In genomic region chr14:101365329-101366158, GRCh38 we compare ENCODE assay signal across 17 cellular contexts.
A peak's percentile ranks its signal among the peaks of the same experiment; 100 is the strongest.
DNase-seq lines count a peak whose midpoint lies in the region.
"Had no signal": no experiment of that assay in that cellular context is flagged by ENCODE, and none has a peak within 500 bp of the region (broad histone marks: within the 10 kb centered on the region; RNA-seq: fewer than 3 reads in every experiment).

No MANE protein-coding gene starts in this region.

- H3K27ac Mint-ChIP-seq in activated CD4-positive, alpha-beta T cell treated with anti-CD3 and anti-CD28 coated beads, Interleukin-2, amount 10 ng/mL, durations not matched to agents 24 days and 14 days, result no peak overlapping the region
- H3K27ac Mint-ChIP-seq: activated CD4-positive, alpha-beta T cell treated with anti-CD3 and anti-CD28 coated beads for 36 hours; activated T-helper 1 cell treated with anti-CD3 and anti-CD28 coated beads, Interleukin-12 subunit alpha, Interleukin-12 subunit beta, Interleukin-2, Interleukin-4 antibody, amounts not matched to agents 30 ng/mL and 10 ng/mL and 1 ng/mL, durations not matched to agents 14 hours and 24 hours and 36 hours; T-cell had no signal

- peak overlapping the region; percentile 10 for H3K9ac ChIP-seq in rectal smooth muscle tissue (ENCODE audit: low read length)

- peak; percentile 29 for DNase-seq in activated CD4-positive, alpha-beta T cell treated with anti-CD3 and anti-CD28 coated beads, Interleukin-2, amount 10 ng/mL, durations not matched to agents 24 days and 14 days
- DNase-seq in activated CD4-positive, alpha-beta T cell treated with anti-CD3 and anti-CD28 coated beads, Interleukin-2, amount 50 U/mL, for 48 hours, result no peak
- DNase-seq in germinal center (ENCODE audit: low spot score) (peak; percentile 42), DMS153 (lab: John Stamatoyannopoulos, UW) (no peak), NCI-H526 treated with DMSO at 0.1 percent for 48 hours (lab: John Stamatoyannopoulos, UW) (no peak)
- no peak for DNase-seq in activated naive CD4-positive, alpha-beta T cell treated with anti-CD3 and anti-CD28 coated beads, Interleukin-2, amount 50 U/mL, for 16 hours
- no peak for DNase-seq in activated effector memory CD4-positive, alpha-beta T cell treated with anti-CD3 and anti-CD28 coated beads, Interleukin-2, amount 50 U/mL, for 16 hours
- DNase-seq: activated CD4-positive, alpha-beta T cell treated with anti-CD3 and anti-CD28 coated beads for 36 hours; brain microvascular endothelial cell; DND-41; HCEC 1CT; hypothalamus; OCI-M1 had no signal

- peak overlapping the region; percentile 97 for H3K27ac ChIP-seq in rectal smooth muscle tissue (ENCODE audit: low read depth, low read length)
- H3K27ac ChIP-seq: A549, brain microvascular endothelial cell had no signal

- no peak overlapping the region for H3K4me3 Mint-ChIP-seq in activated CD4-positive, alpha-beta T cell treated with anti-CD3 and anti-CD28 coated beads, Interleukin-2, amount 10 ng/mL, durations not matched to agents 24 days and 14 days
- H3K4me3 Mint-ChIP-seq: activated CD4-positive, alpha-beta T cell treated with anti-CD3 and anti-CD28 coated beads for 36 hours; activated T-helper 1 cell treated with anti-CD3 and anti-CD28 coated beads, Interleukin-12 subunit alpha, Interleukin-12 subunit beta, Interleukin-2, Interleukin-4 antibody, amounts not matched to agents 30 ng/mL and 10 ng/mL and 1 ng/mL, durations not matched to agents 14 hours and 24 hours and 36 hours; T-cell had no signal

- H3K27me3 ChIP-seq in rectal smooth muscle tissue (ENCODE audit: control insufficient read depth, insufficient read depth, low read length), result no peaks in the 10 kb centered on the region
- H3K27me3 ChIP-seq: brain microvascular endothelial cell had no signal

- intact Hi-C loops in activated CD4-positive, alpha-beta T cell treated with anti-CD3 and anti-CD28 coated beads, Interleukin-2, amount 10 ng/mL, durations not matched to agents 24 days and 14 days (cut with micrococcal nuclease), result no loop called here

- H3K9me3 Mint-ChIP-seq in activated CD4-positive, alpha-beta T cell treated with anti-CD3 and anti-CD28 coated beads, Interleukin-2, amount 10 ng/mL, durations not matched to agents 24 days and 14 days, result no peaks in the 10 kb centered on the region
- H3K9me3 Mint-ChIP-seq: activated T-helper 1 cell treated with anti-CD3 and anti-CD28 coated beads, Interleukin-12 subunit alpha, Interleukin-12 subunit beta, Interleukin-2, Interleukin-4 antibody, amounts not matched to agents 30 ng/mL and 10 ng/mL and 1 ng/mL, durations not matched to agents 14 hours and 24 hours and 36 hours; T-cell had no signal

- H3K4me1 ChIP-seq in rectal smooth muscle tissue (ENCODE audit: control insufficient read depth, insufficient read depth, low read length), result peaks cover 41% of the 10 kb centered on the region
- H3K4me1 ChIP-seq: A549 had no signal

- no peaks in the 10 kb centered on the region for H3K36me3 Mint-ChIP-seq in activated CD4-positive, alpha-beta T cell treated with anti-CD3 and anti-CD28 coated beads, Interleukin-2, amount 10 ng/mL, durations not matched to agents 24 days and 14 days (ENCODE audit: low read depth)
- H3K36me3 Mint-ChIP-seq: T-cell had no signal

- no peaks in the 10 kb centered on the region for H3K36me3 ChIP-seq in rectal smooth muscle tissue (ENCODE audit: control insufficient read depth, insufficient read depth, low read length)
- H3K36me3 ChIP-seq: brain microvascular endothelial cell had no signal

- H3K27me3 Mint-ChIP-seq in activated CD4-positive, alpha-beta T cell treated with anti-CD3 and anti-CD28 coated beads, Interleukin-2, amount 10 ng/mL, durations not matched to agents 24 days and 14 days, result no peaks in the 10 kb centered on the region

- no peaks in the 10 kb centered on the region for H3K4me1 Mint-ChIP-seq in activated CD4-positive, alpha-beta T cell treated with anti-CD3 and anti-CD28 coated beads, Interleukin-2, amount 10 ng/mL, durations not matched to agents 24 days and 14 days
- H3K4me1 Mint-ChIP-seq: activated CD4-positive, alpha-beta T cell treated with anti-CD3 and anti-CD28 coated beads for 36 hours had no signal

- H3K4me3 ChIP-seq in rectal smooth muscle tissue (ENCODE audit: low read length), result peak overlapping the region; percentile 43
- H3K4me3 ChIP-seq: A549 had no signal

Comparison
In these comparisons a context has a peak if more than half of its experiments do, and no peak if none do; other contexts are left out.
1. DNase-seq: peak in activated CD4-positive, alpha-beta T cell treated with anti-CD3 and anti-CD28 coated beads, Interleukin-2, amount 10 ng/mL, durations not matched to agents 24 days and 14 days (single experiment) and germinal center (single experiment); none in activated CD4-positive, alpha-beta T cell treated with anti-CD3 and anti-CD28 coated beads, Interleukin-2, amount 50 U/mL, for 48 hours (0 of 2), DMS153 (single experiment), activated naive CD4-positive, alpha-beta T cell treated with anti-CD3 and anti-CD28 coated beads, Interleukin-2, amount 50 U/mL, for 16 hours (single experiment), NCI-H526 treated with DMSO at 0.1 percent for 48 hours (single experiment) and activated effector memory CD4-positive, alpha-beta T cell treated with anti-CD3 and anti-CD28 coated beads, Interleukin-2, amount 50 U/mL, for 16 hours (single experiment).